Comparison of ENCODE assay signal across 20 cellular contexts in genomic region chr19:55463583-55464031, GRCh38. TPM values are rescaled to one million over a fixed set of nuclear protein-coding genes. Genes with fewer than 3 reads are reported as not detected.
DNase-seq lines count a peak whose midpoint lies in the region; ATAC-seq and TF ChIP-seq lines count a peak whose summit lies in the region.
"Had no signal": no experiment of that assay in that cellular context is flagged by ENCODE, and none has a peak within 500 bp of the region (broad histone marks: within the 10 kb centered on the region; RNA-seq: fewer than 3 reads in every experiment).

No MANE protein-coding gene starts in this region.

- peak overlapping the region; percentile 89 for H2BK5ac ChIP-seq in neuronal stem cell (ENCODE audit: low read length)

- WGBS in neuronal stem cell (ENCODE audit: extremely low coverage in 2 of 2, insufficient read length in 2 of 2, insufficient replicate concordance in 1 of 2), 2 donors, result no CpG with 5 or more reads among the region's 15 CpGs

- H2BK120ac ChIP-seq in neuronal stem cell (ENCODE audit: low read depth, low read length), result peak overlapping the region; percentile 95

- DNase-seq in chondrocyte (ENCODE audit: low spot score) (peak; percentile 80), neuronal stem cell (ENCODE audit: low spot score) (no peak), NCI-H526 (lab: John Stamatoyannopoulos, UW) (no peak), tibial artery (no peak)
- DNase-seq: C1 segment of cervical spinal cord, COR-L47, DMS153, GM23248, KG1, NCI-H1092, NCI-H1694 treated with DMSO at 0.1 percent for 48 hours, NCI-H345, NCI-H69, PC-9, T-helper 1 cell had no signal

- no peaks in the 10 kb centered on the region for H3K79me1 ChIP-seq in neuronal stem cell (ENCODE audit: low read depth, low read length)

- peak overlapping the region; percentile 90 for H3K14ac ChIP-seq in neuronal stem cell (ENCODE audit: low read length)

- H3K36me3 ChIP-seq in ES-I3 (ENCODE audit: insufficient read depth, low read length) (no peaks in the 10 kb centered on the region), neuronal stem cell (replicated peaks in 1 of 2; ENCODE audit: control insufficient read depth in 2 of 2, insufficient read depth in 2 of 2, low read length in 2 of 2) (no peaks in the 10 kb centered on the region), tibial artery (no peaks in the 10 kb centered on the region)

- H3K9me3 Mint-ChIP-seq in chondrocyte (ENCODE audit: low read depth), result no peaks in the 10 kb centered on the region

- H4K8ac ChIP-seq in neuronal stem cell (ENCODE audit: low read depth, low read length), result peak overlapping the region; percentile 74

- H3K4me2 ChIP-seq in neuronal stem cell (ENCODE audit: insufficient read depth, low read length, poor library complexity, severe bottlenecking), result no peak overlapping the region
- H3K4me2 ChIP-seq: PC-9 had no signal

- H3K4me3 ChIP-seq in neuronal stem cell (ENCODE audit: low read length in 2 of 2) (no peak overlapping the region), tibial artery (no peak overlapping the region)
- H3K4me3 ChIP-seq: GM23248, PC-9 had no signal

- peak overlapping the region; percentile 95 for H2BK15ac ChIP-seq in neuronal stem cell (ENCODE audit: low read length)

- H2AK5ac ChIP-seq in neuronal stem cell (ENCODE audit: low read depth, low read length), result peak overlapping the region; percentile 98

- no peak for TF ChIP-seq CTCF in chondrocyte (IDR thresholded peaks at IDR 0.05)
- TF ChIP-seq CTCF in tibial artery (IDR thresholded peaks at IDR 0.05), result no peak

- H3K27ac Mint-ChIP-seq in chondrocyte (ENCODE audit: unreplicated experiment), result no peak overlapping the region

- H3K27me3 Mint-ChIP-seq in chondrocyte (ENCODE audit: low read depth), result peaks cover 2% of the 10 kb centered on the region

- H3K4me1 ChIP-seq in ES-I3 (ENCODE audit: insufficient read depth, low read length) (peaks cover 17% of the 10 kb centered on the region), neuronal stem cell (ENCODE audit: control insufficient read depth in 2 of 2, insufficient read depth in 1 of 2, low read depth in 1 of 2, low read length in 2 of 2) (peaks cover 17 to 36% of the 10 kb centered on the region in 2 donors), tibial artery (peaks cover 0 to 29% (median 17%) of the 10 kb centered on the region in 4 donors)

- H3K4ac ChIP-seq in neuronal stem cell (ENCODE audit: low read length), result peak overlapping the region; percentile 19

- H3K27ac ChIP-seq in neuronal stem cell (replicated peaks; ENCODE audit: low read length) (no peak overlapping the region), tibial artery (no peak overlapping the region)
- H3K27ac ChIP-seq: GM23248, PC-9 had no signal

- H3K9ac ChIP-seq in ES-I3 (ENCODE audit: low read depth, low read length) (peak overlapping the region; percentile 47; the same call in 1 of the 2 replicates), neuronal stem cell (ENCODE audit: low read depth, low read length, poor library complexity) (peak overlapping the region; percentile 66)
- H3K9ac ChIP-seq: GM23248 had no signal

- peak overlapping the region; percentile 61 for H4K91ac ChIP-seq in neuronal stem cell (ENCODE audit: low read depth, low read length, poor library complexity)

- no peak for ATAC-seq in SK-N-SH treated with all-trans-retinoic acid at 6 μM for 48 hours

- peaks cover 37% of the 10 kb centered on the region for H3K4me1 Mint-ChIP-seq in chondrocyte (ENCODE audit: low read depth)

- no peaks in the 10 kb centered on the region for H3K36me3 Mint-ChIP-seq in chondrocyte (ENCODE audit: low read depth)

- no peak overlapping the region for H2AFZ ChIP-seq in neuronal stem cell (ENCODE audit: low read length)
- H2AFZ ChIP-seq: GM23248, PC-9 had no signal

- intact Hi-C loops in tibial artery (cut with DNase I; ENCODE audit: low total_unique reads), result no loop called here

- H3K27me3 ChIP-seq in neuronal stem cell (ENCODE audit: control insufficient read depth in 3 of 3, insufficient read depth in 3 of 3, low read depth in 1 of 3, low read length in 3 of 3) (peaks cover 0 to 40% (median 0%) of the 10 kb centered on the region in 3 experiments), tibial artery (no peaks in the 10 kb centered on the region)

- peak overlapping the region; percentile 82 for H2BK12ac ChIP-seq in neuronal stem cell (ENCODE audit: low read length)

- H3K23ac ChIP-seq in neuronal stem cell (ENCODE audit: low read depth, low read length, poor library complexity), result peak overlapping the region; percentile 61

- no peaks in the 10 kb centered on the region for H3K9me3 ChIP-seq in ES-I3 (ENCODE audit: control insufficient read depth, insufficient read depth, low read length)
- H3K9me3 ChIP-seq in neuronal stem cell (replicated peaks in 1 of 2; ENCODE audit: control insufficient read depth in 2 of 2, insufficient read depth in 1 of 2, low read depth in 1 of 2, low read length in 2 of 2), result peaks cover 0 to 4% of the 10 kb centered on the region in 2 donors
- no peaks in the 10 kb centered on the region for H3K9me3 ChIP-seq in tibial artery

- H3K18ac ChIP-seq in neuronal stem cell (ENCODE audit: low read length), result peak overlapping the region; percentile 95

- no peak overlapping the region for H3K4me3 Mint-ChIP-seq in chondrocyte (ENCODE audit: unreplicated experiment)

TF ChIP-seq in SK-N-SH treated with all-trans-retinoic acid at 6 μM for 48 hours, 23 proteins besides CTCF, POLR2A, EP300 and RAD21:
- TF ChIP-seq, protein P1, sequence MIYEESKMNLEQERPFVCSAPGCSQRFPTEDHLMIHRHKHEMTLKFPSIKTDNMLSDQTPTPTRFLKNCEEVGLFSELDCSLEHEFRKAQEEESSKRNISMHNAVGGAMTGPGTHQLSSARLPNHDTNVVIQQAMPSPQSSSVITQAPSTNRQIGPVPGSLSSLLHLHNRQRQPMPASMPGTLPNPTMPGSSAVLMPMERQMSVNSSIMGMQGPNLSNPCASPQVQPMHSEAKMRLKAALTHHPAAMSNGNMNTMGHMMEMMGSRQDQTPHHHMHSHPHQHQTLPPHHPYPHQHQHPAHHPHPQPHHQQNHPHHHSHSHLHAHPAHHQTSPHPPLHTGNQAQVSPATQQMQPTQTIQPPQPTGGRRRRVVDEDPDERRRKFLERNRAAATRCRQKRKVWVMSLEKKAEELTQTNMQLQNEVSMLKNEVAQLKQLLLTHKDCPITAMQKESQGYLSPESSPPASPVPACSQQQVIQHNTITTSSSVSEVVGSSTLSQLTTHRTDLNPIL (CRISPR knock-in tag; IDR thresholded peaks at IDR 0.05; ENCODE audit: low read depth), result no peak
- TF ChIP-seq ZC3H10 (CRISPR knock-in tag; IDR thresholded peaks at IDR 0.05) (no peak), OSR1 (CRISPR knock-in tag; IDR thresholded peaks at IDR 0.05) (no peak), GLIS3 (CRISPR knock-in tag; IDR thresholded peaks at IDR 0.05) (no peak)

RNA-seq across cellular contexts. Expression of gene C19orf85, which starts 0.9 kb away (rescaled TPM):
- not detected in 3 replicates for total RNA-seq in chondrocyte
- polyA plus RNA-seq in neuronal stem cell (2013, experiment 1 of 2), result 2.1 TPM
- 2.3 TPM for polyA plus RNA-seq in neuronal stem cell (2013, experiment 2 of 2)
- total RNA-seq: GM23248, HT1080, M059J had no signal
- polyA plus RNA-seq: AG04450, GM23248 had no signal

RNA-seq across cellular contexts. Expression of gene ISOC2, which starts 2.2 kb away (rescaled TPM):
- 39.8 to 47.2 TPM (median 39.8 TPM) in 3 replicates for total RNA-seq in chondrocyte
- polyA plus RNA-seq in neuronal stem cell (2013, experiment 1 of 2), result 26.8 TPM
- polyA plus RNA-seq in neuronal stem cell (2013, experiment 2 of 2), result 26.2 TPM

RNA-seq across cellular contexts. Expression of gene ZNF628, which starts 12.8 kb away (rescaled TPM):
- total RNA-seq in chondrocyte, result 9.1 to 9.7 TPM (median 9.4 TPM) in 3 replicates
- 8.4 TPM for polyA plus RNA-seq in neuronal stem cell (2013, experiment 1 of 2)
- polyA plus RNA-seq in neuronal stem cell (2013, experiment 2 of 2), result 8.7 TPM

RNA-seq across cellular contexts. Expression of gene SHISA7, which starts 20.5 kb away (rescaled TPM):
- not detected in 3 replicates for total RNA-seq in chondrocyte
- polyA plus RNA-seq in neuronal stem cell (2013, experiment 1 of 2), result 0.33 TPM
- polyA plus RNA-seq in neuronal stem cell (2013, experiment 2 of 2), result 0.30 TPM
- total RNA-seq: GM23248, HT1080, M059J, PC-9 had no signal
- polyA plus RNA-seq: AG04450, GM23248 had no signal

RNA-seq across cellular contexts. Expression of gene NAT14, which starts 21.4 kb away (rescaled TPM):
- 32.1 to 50.0 TPM (median 33.1 TPM) in 3 replicates for total RNA-seq in chondrocyte
- 117 TPM for polyA plus RNA-seq in neuronal stem cell (2013, experiment 1 of 2)
- polyA plus RNA-seq in neuronal stem cell (2013, experiment 2 of 2), result 115 TPM
